Comparison of ENCODE assay signal across 28 cellular contexts in genomic region chr2:173593109-173593508, GRCh38.
DNase-seq lines count a peak whose midpoint lies in the region; ATAC-seq, FAIRE-seq and TF ChIP-seq lines count a peak whose summit lies in the region.
"Had no signal": no experiment of that assay in that cellular context is flagged by ENCODE, and none has a peak within 500 bp of the region (broad histone marks: within the 10 kb centered on the region; RNA-seq: fewer than 3 reads in every experiment).

No MANE protein-coding gene starts in this region.

- no peak overlapping the region for H3K4me2 ChIP-seq in A549
- H3K4me2 ChIP-seq: BLaER1 had no signal

- no peak for ATAC-seq in A549
- no peak for ATAC-seq in Panc1
- ATAC-seq: GM12878 had no signal

- in situ Hi-C loops in Panc1 (cut with HindIII; ENCODE audit: low pct_unique_long_range_greater_than_20kb, low sequenced_read_pairs) (no loop called here), transverse colon (cut with MboI; ENCODE audit: low pct_ligation_motif_present in 1 of 4, low pct_unique_long_range_greater_than_20kb in 1 of 4, low sequenced_read_pairs in 3 of 4) (no loop called here)

- CTCF ChIA-PET in A549 (lab: Yijun Ruan, JAX) (no interaction called here), HEK293 (lab: Yijun Ruan, JAX) (no interaction called here), Panc1 (lab: Charles Lee) (no interaction called here)
- CTCF ChIA-PET in activated naive CD4-positive, alpha-beta T cell treated with anti-CD3 and anti-CD28 coated beads, Interleukin-2, amount 10 ng/mL, durations not matched to agents 7 days and 5 days (lab: Charles Lee): no interaction called here

- TF ChIP-seq EP300 in A549 (IDR thresholded peaks at IDR 0.05): no peak
- no peak for TF ChIP-seq EP300 in transverse colon (IDR thresholded peaks at IDR 0.05; ENCODE audit: low read depth)

- H3K4me3 ChIP-seq in A549: no peak overlapping the region
- no peak overlapping the region for H3K4me3 ChIP-seq in HEK293 (ENCODE audit: low read depth, low read length)
- no peak overlapping the region for H3K4me3 ChIP-seq in Panc1 (ENCODE audit: low read depth in 2 of 2, low read length in 2 of 2)
- no peak overlapping the region for H3K4me3 ChIP-seq in transverse colon
- no peak overlapping the region for H3K4me3 ChIP-seq in thyroid gland (replicated peaks in 1 of 3)
- H3K4me3 ChIP-seq: BLaER1, GM12878 had no signal

- H3K27me3 ChIP-seq in Panc1 (ENCODE audit: control insufficient read depth, insufficient read depth, low read length): no peaks in the 10 kb centered on the region
- no peaks in the 10 kb centered on the region for H3K27me3 ChIP-seq in transverse colon
- H3K27me3 ChIP-seq in thyroid gland: no peaks in the 10 kb centered on the region
- H3K27me3 ChIP-seq: BLaER1 had no signal

- H3K9me3 ChIP-seq in A549: peaks cover 20% of the 10 kb centered on the region
- no peaks in the 10 kb centered on the region for H3K9me3 ChIP-seq in HEK293 (ENCODE audit: control insufficient read depth, insufficient read depth, low read depth, low read length)
- peaks cover 30% of the 10 kb centered on the region; the same call in 1 of the 2 replicates for H3K9me3 ChIP-seq in Panc1 (ENCODE audit: control insufficient read depth, insufficient read depth, low read depth, low read length)
- peaks cover 0 to 8% of the 10 kb centered on the region in 2 donors for H3K9me3 ChIP-seq in transverse colon
- H3K9me3 ChIP-seq in thyroid gland: no peaks in the 10 kb centered on the region
- H3K9me3 ChIP-seq: BE2C had no signal

- FAIRE-seq in A549 (lab: Jason Lieb, UNC): no peak
- FAIRE-seq: GM12878, GM12892, GM18507 had no signal

- H3K9me3 Mint-ChIP-seq in endothelial cell (ENCODE audit: unreplicated experiment): peaks cover 11% of the 10 kb centered on the region
- H3K9me3 Mint-ChIP-seq in activated naive CD4-positive, alpha-beta T cell treated with anti-CD3 and anti-CD28 coated beads, Interleukin-2, amount 10 ng/mL, durations not matched to agents 7 days and 5 days: peaks cover 5% of the 10 kb centered on the region

- H3K27ac ChIP-seq in A549 (no peak overlapping the region), HEK293 (ENCODE audit: extremely low read depth, low read depth, low read length) (no peak overlapping the region), Panc1 (ENCODE audit: low read length) (peak overlapping the region; percentile 2; the same call in 1 of the 2 replicates), transverse colon (no peak overlapping the region), thyroid gland (no peak overlapping the region)
- H3K27ac ChIP-seq: 22Rv1, BLaER1 had no signal

- peak overlapping the region; percentile 2 for H3K4me3 Mint-ChIP-seq in endothelial cell (ENCODE audit: unreplicated experiment)
- H3K4me3 Mint-ChIP-seq in activated naive CD4-positive, alpha-beta T cell treated with anti-CD3 and anti-CD28 coated beads, Interleukin-2, amount 10 ng/mL, durations not matched to agents 7 days and 5 days: no peak overlapping the region
- H3K4me3 Mint-ChIP-seq: CD14-positive monocyte; CD4-positive, alpha-beta memory T cell; CD4-positive, CD25-positive, alpha-beta regulatory T cell; CD8-positive, alpha-beta memory T cell had no signal

- DNase-seq in A549 (ENCODE audit: low read depth in 1 of 2, low spot score in 1 of 2): no peak
- DNase-seq in Panc1 (ENCODE audit: low read depth, low spot score): no peak
- no peak for DNase-seq in endothelial cell (ENCODE audit: low spot score)
- DNase-seq in activated naive CD4-positive, alpha-beta T cell treated with anti-CD3 and anti-CD28 coated beads, Interleukin-2, amount 10 ng/mL, durations not matched to agents 7 days and 5 days: no peak
- DNase-seq in transverse colon: no peak
- DNase-seq in hepatic stellate cell (ENCODE audit: low spot score): no peak
- no peak for DNase-seq in thyroid gland
- DNase-seq: ACHN; BE2C; C1 segment of cervical spinal cord; CD4-positive, alpha-beta memory T cell; CD4-positive, CD25-positive, alpha-beta regulatory T cell; CD8-positive, alpha-beta memory T cell; COR-L47; DMS 273 treated with DMSO at 0.1 percent for 48 hours; DMS153; DMS53; DMS79; DND-41; EL; GDM1 had no signal

- TF ChIP-seq CTCF in A549 (IDR thresholded peaks at IDR 0.05): no peak
- no peak for TF ChIP-seq CTCF in HEK293 (tag by site-specific recombination; IDR thresholded peaks at IDR 0.05)
- no peak for TF ChIP-seq CTCF in Panc1 (IDR thresholded peaks at IDR 0.05)
- TF ChIP-seq CTCF in endothelial cell (IDR thresholded peaks at IDR 0.05; ENCODE audit: unreplicated experiment): no peak
- TF ChIP-seq CTCF in transverse colon (IDR thresholded peaks at IDR 0.05): no peak
- no peak for TF ChIP-seq CTCF in thyroid gland (IDR thresholded peaks at IDR 0.05)

- no peak for TF ChIP-seq RAD21 in A549 (conservative IDR thresholded peaks at IDR 0.05 in 1 of 2, IDR thresholded peaks at IDR 0.05 in 1 of 2)

- BruUV-seq in Panc1 (replicated peaks; lab: Mats Ljungman, UMichigan): no TSS peak

- TF ChIP-seq POLR2A in A549 (IDR thresholded peaks at IDR 0.05; ENCODE audit: low read length) (no peak), transverse colon (IDR thresholded peaks at IDR 0.05) (no peak), thyroid gland (IDR thresholded peaks at IDR 0.05) (no peak)

- peaks cover 3% of the 10 kb centered on the region for H3K27me3 Mint-ChIP-seq in endothelial cell (ENCODE audit: unreplicated experiment)
- H3K27me3 Mint-ChIP-seq in activated naive CD4-positive, alpha-beta T cell treated with anti-CD3 and anti-CD28 coated beads, Interleukin-2, amount 10 ng/mL, durations not matched to agents 7 days and 5 days: peaks cover 3% of the 10 kb centered on the region

- no peak overlapping the region for H3K27ac Mint-ChIP-seq in endothelial cell (ENCODE audit: unreplicated experiment)
- no peak overlapping the region for H3K27ac Mint-ChIP-seq in activated naive CD4-positive, alpha-beta T cell treated with anti-CD3 and anti-CD28 coated beads, Interleukin-2, amount 10 ng/mL, durations not matched to agents 7 days and 5 days
- H3K27ac Mint-ChIP-seq: CD14-positive monocyte; CD4-positive, alpha-beta memory T cell; CD4-positive, CD25-positive, alpha-beta regulatory T cell; CD8-positive, alpha-beta memory T cell had no signal

- no peaks in the 10 kb centered on the region for H3K36me3 ChIP-seq in HEK293 (ENCODE audit: control insufficient read depth in 2 of 2, insufficient read depth in 1 of 2, low read length in 2 of 2)
- no peaks in the 10 kb centered on the region for H3K36me3 ChIP-seq in Panc1 (ENCODE audit: control insufficient read depth, insufficient read depth, low read length)
- H3K36me3 ChIP-seq in transverse colon: no peaks in the 10 kb centered on the region
- no peaks in the 10 kb centered on the region for H3K36me3 ChIP-seq in thyroid gland
- H3K36me3 ChIP-seq: BE2C had no signal

- POLR2A ChIA-PET in A549 (lab: Yijun Ruan, JAX) (no interaction called here), HEK293 (lab: Yijun Ruan, JAX) (no interaction called here), Panc1 (lab: Charles Lee) (no interaction called here)

- H3K4me1 ChIP-seq in A549: peaks cover 31% of the 10 kb centered on the region
- H3K4me1 ChIP-seq in HEK293 (ENCODE audit: control insufficient read depth, insufficient read depth, low read length): peaks cover 8% of the 10 kb centered on the region; the same call in 1 of the 2 replicates
- H3K4me1 ChIP-seq in Panc1 (ENCODE audit: control insufficient read depth, insufficient read depth, low read length): peaks cover 19% of the 10 kb centered on the region
- no peaks in the 10 kb centered on the region for H3K4me1 ChIP-seq in transverse colon
- peaks cover 19 to 23% of the 10 kb centered on the region in 2 donors for H3K4me1 ChIP-seq in thyroid gland
- H3K4me1 ChIP-seq: BE2C, BLaER1 had no signal

- peaks cover 7% of the 10 kb centered on the region for H3K36me3 Mint-ChIP-seq in endothelial cell (ENCODE audit: low read depth, unreplicated experiment)
- H3K36me3 Mint-ChIP-seq in activated naive CD4-positive, alpha-beta T cell treated with anti-CD3 and anti-CD28 coated beads, Interleukin-2, amount 10 ng/mL, durations not matched to agents 7 days and 5 days: no peaks in the 10 kb centered on the region
- H3K36me3 Mint-ChIP-seq: CD14-positive monocyte; CD4-positive, CD25-positive, alpha-beta regulatory T cell had no signal

- H3K4me1 Mint-ChIP-seq in endothelial cell (ENCODE audit: unreplicated experiment): no peaks in the 10 kb centered on the region
- H3K4me1 Mint-ChIP-seq in activated naive CD4-positive, alpha-beta T cell treated with anti-CD3 and anti-CD28 coated beads, Interleukin-2, amount 10 ng/mL, durations not matched to agents 7 days and 5 days: no peaks in the 10 kb centered on the region
- H3K4me1 Mint-ChIP-seq: CD14-positive monocyte; CD4-positive, alpha-beta memory T cell; CD4-positive, CD25-positive, alpha-beta regulatory T cell; CD8-positive, alpha-beta memory T cell had no signal

- intact Hi-C loops in Panc1 (cut with micrococcal nuclease; ENCODE audit: unreplicated experiment) (no loop called here), transverse colon (cut with DNase I; ENCODE audit: low total_unique reads) (no loop called here), thyroid gland (cut with DNase I) (no loop called here)

TF ChIP-seq in A549, 52 proteins besides CTCF, POLR2A, EP300 and RAD21:
- TF ChIP-seq HEYL (CRISPR knock-in tag; IDR thresholded peaks at IDR 0.05) (no peak), KDM5A (IDR thresholded peaks at IDR 0.05) (no peak), RCOR1 (IDR thresholded peaks at IDR 0.05; ENCODE audit: low read depth, low read length) (no peak), HES2 (IDR thresholded peaks at IDR 0.05) (no peak), PHF8 (IDR thresholded peaks at IDR 0.05; ENCODE audit: borderline replicate concordance, low read depth) (no peak), ZFP36 (IDR thresholded peaks at IDR 0.05; ENCODE audit: borderline replicate concordance, partially characterized antibody) (peak; percentile 89)

TF ChIP-seq in HEK293, 187 proteins besides CTCF, POLR2A, EP300 and RAD21:
- TF ChIP-seq TRIM28 (IDR thresholded peaks at IDR 0.05; ENCODE audit: borderline replicate concordance, low read length) (peak; percentile 70; the same call in 1 of the 2 replicates), SETDB1 (IDR thresholded peaks at IDR 0.05; ENCODE audit: insufficient read length, low read length) (peak; percentile 81), ZNF585B (tag by site-specific recombination; IDR thresholded peaks at IDR 0.05) (peak; percentile 90), ZNF19 (tag by site-specific recombination; IDR thresholded peaks at IDR 0.05; ENCODE audit: low read depth) (no peak), GLI2 (tag by site-specific recombination; IDR thresholded peaks at IDR 0.05; ENCODE audit: borderline replicate concordance, low read depth) (no peak)
TF ChIP-seq in HEK293: peak in this region for 3.
